In the genomic region with DNA sequence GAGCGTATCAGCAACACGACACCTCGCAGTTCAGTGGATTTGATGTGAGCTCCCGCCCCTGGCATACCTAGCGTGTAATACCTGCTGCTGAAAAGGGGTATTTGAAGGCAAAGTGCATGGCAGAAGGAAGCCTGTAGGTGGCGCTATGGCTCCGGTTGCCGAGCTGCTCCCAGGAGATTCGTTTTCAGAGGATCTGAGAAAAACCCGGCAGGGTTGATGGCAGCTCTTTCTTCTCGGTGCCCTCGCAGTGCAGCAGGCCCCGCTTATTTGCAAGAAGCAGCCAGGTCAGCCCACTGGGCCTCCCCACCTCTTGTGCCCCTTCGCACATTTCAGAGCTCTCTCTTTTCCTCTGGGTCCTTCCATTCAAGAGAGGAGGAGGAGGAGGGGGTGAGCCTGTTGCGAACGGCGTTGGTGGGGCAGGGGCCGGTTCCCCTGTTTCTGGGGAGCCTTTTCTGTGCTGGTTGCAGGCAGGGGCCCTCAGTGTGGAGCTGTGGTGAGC, we compare ENCODE assay signal across 8 cellular contexts.
DNase-seq lines count a peak whose midpoint lies in the region; ATAC-seq lines count a peak whose summit lies in the region.

No MANE protein-coding gene starts in this region.

- H3K9me3 ChIP-seq in endocrine pancreas (ENCODE audit: control insufficient read depth, low read length): no peaks in the 10 kb centered on the region

- H3K36me3 ChIP-seq in endocrine pancreas (ENCODE audit: control insufficient read depth, insufficient read depth, low read length): no peaks in the 10 kb centered on the region

- no peak for ATAC-seq in GM18519 (IDR thresholded peaks at IDR 0.05; ENCODE audit: low FRiP score, unreplicated experiment)

- H3K4me3 ChIP-seq in endocrine pancreas (ENCODE audit: control insufficient read depth, insufficient read depth, low read length): no peak overlapping the region

- peak overlapping the region; percentile 32 for H3K9ac ChIP-seq in endocrine pancreas (ENCODE audit: control insufficient read depth, insufficient read depth, low read length)

- no peaks in the 10 kb centered on the region for H3K4me1 ChIP-seq in endocrine pancreas (ENCODE audit: control insufficient read depth, insufficient read depth, low read length)

- DNase-seq in DMS53 treated with DMSO at 0.1 percent for 48 hours (lab: John Stamatoyannopoulos, UW; ENCODE audit: unreplicated experiment) (peak; percentile 87), HPDE6-E6E7 (ENCODE audit: extremely low spot score) (peak; percentile 44), NCI-H748 (lab: John Stamatoyannopoulos, UW; ENCODE audit: unreplicated experiment) (peak; percentile 93), midbrain (lab: John Stamatoyannopoulos, UW) (peak; percentile 75)
- peak; percentile 78 for DNase-seq in activated CD8-positive, alpha-beta memory T cell treated with anti-CD3 and anti-CD28 coated beads for 24 hours
- DNase-seq in stimulated activated CD8-positive, alpha-beta memory T cell treated with anti-CD3 and anti-CD28 coated beads, Interleukin-4, amount 100 ng/mL, for 1 hour (ENCODE audit: low read depth in 2 of 2, low spot score in 1 of 2): peak; percentile 19 to 39

- peaks cover 6% of the 10 kb centered on the region for H3K27me3 ChIP-seq in endocrine pancreas (ENCODE audit: control insufficient read depth, insufficient read depth, low read length)

Comparison
In these comparisons a context has a peak if more than half of its experiments do, and no peak if none do; other contexts are left out.
1. DNase-seq: peak in every context shown above with its lines; median percentile 93 in NCI-H748; 87 in DMS53 treated with DMSO at 0.1 percent for 48 hours; 78 in activated CD8-positive, alpha-beta memory T cell treated with anti-CD3 and anti-CD28 coated beads for 24 hours; 75 in midbrain; 44 in HPDE6-E6E7; 29 in stimulated activated CD8-positive, alpha-beta memory T cell treated with anti-CD3 and anti-CD28 coated beads, Interleukin-4, amount 100 ng/mL, for 1 hour.